8 cellular contexts compared by ENCODE assay signal in genomic region chr19:29277107-29277506, GRCh38.
DNase-seq lines count a peak whose midpoint lies in the region; ATAC-seq and TF ChIP-seq lines count a peak whose summit lies in the region.

No MANE protein-coding gene starts in this region.

- CTCF ChIA-PET in activated CD4-positive, alpha-beta memory T cell treated with anti-CD3 and anti-CD28 coated beads for 36 hours (lab: Charles Lee), result no interaction called here

- H3K27ac Mint-ChIP-seq in activated CD4-positive, alpha-beta memory T cell treated with anti-CD3 and anti-CD28 coated beads for 36 hours, result no peak overlapping the region

- no peak overlapping the region for H3K4me3 Mint-ChIP-seq in activated CD4-positive, alpha-beta memory T cell treated with anti-CD3 and anti-CD28 coated beads for 36 hours

- intact Hi-C loops in activated CD4-positive, alpha-beta memory T cell treated with anti-CD3 and anti-CD28 coated beads for 36 hours (cut with micrococcal nuclease), result loop anchor here (5.0 kb wide), 1 partner anchor 250 kb away; the partner anchor contains the start of gene VSTM2B
- intact Hi-C loops in tibial artery (cut with DNase I; ENCODE audit: low total_unique reads), result no loop called here
- intact Hi-C loops in colonic mucosa (cut with DNase I), result no loop called here

- in situ Hi-C loops in KBM-7 (cut with MboI; ENCODE audit: low pct_unique_long_range_greater_than_20kb, low sequenced_read_pairs), result no loop called here

- H3K9me3 ChIP-seq in DND-41 (ENCODE audit: insufficient read depth, low read length, severe bottlenecking) (no peaks in the 10 kb centered on the region), tibial artery (no peaks in the 10 kb centered on the region), colonic mucosa (no peaks in the 10 kb centered on the region)

- TF ChIP-seq CTCF in DND-41 (IDR thresholded peaks at IDR 0.05; ENCODE audit: borderline replicate concordance, extremely low read depth, low read length, poor library complexity, severe bottlenecking) (no peak), tibial artery (IDR thresholded peaks at IDR 0.05) (no peak), colonic mucosa (IDR thresholded peaks at IDR 0.05) (no peak)

- no peaks in the 10 kb centered on the region for H3K36me3 Mint-ChIP-seq in activated CD4-positive, alpha-beta memory T cell treated with anti-CD3 and anti-CD28 coated beads for 36 hours

- no peaks in the 10 kb centered on the region for H4K20me1 ChIP-seq in DND-41 (ENCODE audit: insufficient read depth, low read length)

- peak; percentile 65 for DNase-seq in DND-41
- peak; percentile 28 for DNase-seq in KBM-7
- DNase-seq in activated CD4-positive, alpha-beta memory T cell treated with anti-CD3 and anti-CD28 coated beads for 36 hours, result peak; percentile 75
- peak; percentile 80 for DNase-seq in iPS-NIHi7 (ENCODE audit: extremely low spot score)
- DNase-seq in tibial artery, result no peak
- no peak for DNase-seq in C1 segment of cervical spinal cord (lab: John Stamatoyannopoulos, UW)
- DNase-seq in colonic mucosa, result no peak

- H3K4me2 ChIP-seq in DND-41 (ENCODE audit: insufficient read depth, low read length), result peak overlapping the region; percentile 35; the same call in 1 of the 2 replicates

- H3K4me1 Mint-ChIP-seq in activated CD4-positive, alpha-beta memory T cell treated with anti-CD3 and anti-CD28 coated beads for 36 hours (ENCODE audit: low read depth), result peaks cover 6% of the 10 kb centered on the region

- H3K27me3 Mint-ChIP-seq in activated CD4-positive, alpha-beta memory T cell treated with anti-CD3 and anti-CD28 coated beads for 36 hours, result peaks cover 15% of the 10 kb centered on the region

- no peaks in the 10 kb centered on the region for H3K79me2 ChIP-seq in DND-41 (ENCODE audit: insufficient read depth, low read length)

- ATAC-seq in DND-41 (ENCODE audit: insufficient read depth, low read depth) (peak; percentile 99), GM21515 (IDR thresholded peaks at IDR 0.05; ENCODE audit: unreplicated experiment) (peak; percentile 79)

- H3K9ac ChIP-seq in DND-41 (ENCODE audit: low read depth, low read length) (no peak overlapping the region), colonic mucosa (ENCODE audit: low read depth in 2 of 2, low read length in 2 of 2) (no peak overlapping the region)

- H3K27ac ChIP-seq in DND-41 (ENCODE audit: low read length), result no peak overlapping the region
- no peak overlapping the region for H3K27ac ChIP-seq in tibial artery
- H3K27ac ChIP-seq in colonic mucosa, result no peak overlapping the region

- peak overlapping the region; percentile 34 for H2AFZ ChIP-seq in DND-41 (ENCODE audit: low read depth, low read length)

- no peaks in the 10 kb centered on the region for H3K36me3 ChIP-seq in DND-41 (ENCODE audit: insufficient read depth, low read length)
- no peaks in the 10 kb centered on the region for H3K36me3 ChIP-seq in tibial artery
- no peaks in the 10 kb centered on the region for H3K36me3 ChIP-seq in colonic mucosa

- H3K4me3 ChIP-seq in DND-41 (ENCODE audit: low read depth in 1 of 2, low read length in 2 of 2) (0 out of 4 replicates have a peak overlapping the region, but pooled peaks of 1 of the 2 experiments have one; percentile 6), tibial artery (no peak overlapping the region), colonic mucosa (no peak overlapping the region)

- H3K27me3 ChIP-seq in DND-41 (ENCODE audit: insufficient read depth, low read length, poor library complexity) (no peaks in the 10 kb centered on the region), tibial artery (peaks cover 0 to 2% of the 10 kb centered on the region in 2 donors), colonic mucosa (no peaks in the 10 kb centered on the region)

- H3K4me1 ChIP-seq in DND-41 (ENCODE audit: insufficient read depth, low read length) (0 out of 2 replicates have a peak, but pooled peaks cover 7% of the 10 kb centered on the region), tibial artery (no peaks in the 10 kb centered on the region), colonic mucosa (no peaks in the 10 kb centered on the region)

- no peaks in the 10 kb centered on the region for H3K9me3 Mint-ChIP-seq in activated CD4-positive, alpha-beta memory T cell treated with anti-CD3 and anti-CD28 coated beads for 36 hours

- POLR2A ChIA-PET in activated CD4-positive, alpha-beta memory T cell treated with anti-CD3 and anti-CD28 coated beads for 36 hours (lab: Charles Lee), result no interaction called here

Comparison
In these comparisons a context has a peak if more than half of its experiments do, and no peak if none do; other contexts are left out.
1. DNase-seq: peak in DND-41 (single experiment), KBM-7 (single experiment), activated CD4-positive, alpha-beta memory T cell treated with anti-CD3 and anti-CD28 coated beads for 36 hours (single experiment) and iPS-NIHi7 (single experiment); none in tibial artery (0 of 2), C1 segment of cervical spinal cord (0 of 14) and colonic mucosa (single experiment).